8 cellular contexts compared by ENCODE assay signal in genomic region chr14:72892879-72893635, GRCh38. TPM values are rescaled to one million over a fixed set of nuclear protein-coding genes. Genes with fewer than 3 reads are reported as not detected.
DNase-seq lines count a peak whose midpoint lies in the region; ATAC-seq and TF ChIP-seq lines count a peak whose summit lies in the region.

No MANE protein-coding gene starts in this region.

- intact Hi-C loops in activated CD8-positive, alpha-beta T cell treated with anti-CD3 and anti-CD28 coated beads for 36 hours (cut with micrococcal nuclease): no loop called here
- intact Hi-C loops in thyroid gland (cut with DNase I): loop anchor here (10.0 kb wide), 1 partner anchor 52 kb away; no protein-coding TSS in a partner anchor

- H3K27ac Mint-ChIP-seq in activated CD8-positive, alpha-beta T cell treated with anti-CD3 and anti-CD28 coated beads for 36 hours: no peak overlapping the region

- peak; percentile 4 for ATAC-seq in activated CD8-positive, alpha-beta T cell treated with anti-CD3 and anti-CD28 coated beads for 36 hours

- TF ChIP-seq POLR2A in thyroid gland (IDR thresholded peaks at IDR 0.05): no peak

- CTCF ChIA-PET in activated CD8-positive, alpha-beta T cell treated with anti-CD3 and anti-CD28 coated beads for 36 hours (lab: Charles Lee): interaction anchor here (1.2 to 1.7 kb wide), 2 partner anchors 15 to 374 kb away, joined by 3 to 4 read pairs; no protein-coding TSS in a partner anchor

- no peak overlapping the region for H3K27ac ChIP-seq in esophagus (ENCODE audit: low read depth in 2 of 2, low read length in 1 of 2)
- H3K27ac ChIP-seq in muscle layer of duodenum (ENCODE audit: low read length): no peak overlapping the region
- H3K27ac ChIP-seq in thyroid gland: no peak overlapping the region

- peaks cover 56% of the 10 kb centered on the region for H3K27me3 Mint-ChIP-seq in activated CD8-positive, alpha-beta T cell treated with anti-CD3 and anti-CD28 coated beads for 36 hours

- H3K4me3 Mint-ChIP-seq in activated CD8-positive, alpha-beta T cell treated with anti-CD3 and anti-CD28 coated beads for 36 hours: peak overlapping the region; percentile 77

- peaks cover 6 to 10% of the 10 kb centered on the region in 2 donors for H3K4me1 ChIP-seq in esophagus (ENCODE audit: control insufficient read depth in 2 of 2, insufficient read depth in 2 of 2, low read length in 1 of 2)
- peaks cover 6 to 27% of the 10 kb centered on the region in 2 donors for H3K4me1 ChIP-seq in muscle layer of duodenum (ENCODE audit: control insufficient read depth in 1 of 2, insufficient read depth in 2 of 2, low read length in 2 of 2)
- H3K4me1 ChIP-seq in thyroid gland: peaks cover 3 to 20% of the 10 kb centered on the region in 2 donors

- 0% methylated on average over 68 of the region's 68 CpGs for WGBS in esophagus, 2 donors
- 0% methylated on average over 37 to 41 of the region's 68 CpGs for WGBS in thyroid gland, 2 donors

- H3K9me3 ChIP-seq in esophagus (ENCODE audit: control insufficient read depth in 2 of 2, insufficient read depth in 1 of 2, low read depth in 1 of 2, low read length in 1 of 2): no peaks in the 10 kb centered on the region
- H3K9me3 ChIP-seq in muscle layer of duodenum (ENCODE audit: control insufficient read depth in 1 of 2, low read length in 2 of 2): no peaks in the 10 kb centered on the region
- no peaks in the 10 kb centered on the region for H3K9me3 ChIP-seq in thyroid gland

- H3K27me3 ChIP-seq in esophagus (ENCODE audit: control insufficient read depth in 1 of 2, insufficient read depth in 2 of 2, low read length in 2 of 2) (no peaks in the 10 kb centered on the region), muscle layer of duodenum (ENCODE audit: low read depth, low read length) (peaks cover 12% of the 10 kb centered on the region), thyroid gland (no peaks in the 10 kb centered on the region)

- POLR2A ChIA-PET in activated CD8-positive, alpha-beta T cell treated with anti-CD3 and anti-CD28 coated beads for 36 hours (lab: Charles Lee): interaction anchor here (1.4 kb wide), 1 partner anchor 369 kb away, joined by 3 read pairs; no protein-coding TSS in a partner anchor

- peak; percentile 48 for DNase-seq in NK-92 treated with Interleukin-12 subunit alpha and Interleukin-12 subunit beta, amount 100 ng/mL, for 24 hours (lab: John Stamatoyannopoulos, UW)
- DNase-seq in NK-92 (lab: John Stamatoyannopoulos, UW; ENCODE audit: unreplicated experiment) (no peak), HK-2 (ENCODE audit: unreplicated experiment) (peak; percentile 18), thyroid gland (peak in 1 of 2 donors; percentile 13), NCI-H128 (lab: John Stamatoyannopoulos, UW; ENCODE audit: unreplicated experiment) (no peak)
- peak; percentile 41 for DNase-seq in activated CD8-positive, alpha-beta T cell treated with anti-CD3 and anti-CD28 coated beads for 36 hours

- H3K36me3 ChIP-seq in esophagus (ENCODE audit: control insufficient read depth in 2 of 2, insufficient read depth in 2 of 2, low read length in 1 of 2): no peaks in the 10 kb centered on the region
- H3K36me3 ChIP-seq in muscle layer of duodenum (ENCODE audit: control insufficient read depth in 1 of 2, insufficient read depth in 2 of 2, low read length in 2 of 2): no peaks in the 10 kb centered on the region
- no peaks in the 10 kb centered on the region for H3K36me3 ChIP-seq in thyroid gland

- H3K36me3 Mint-ChIP-seq in activated CD8-positive, alpha-beta T cell treated with anti-CD3 and anti-CD28 coated beads for 36 hours (ENCODE audit: low read depth): no peaks in the 10 kb centered on the region

- H3K4me3 ChIP-seq in esophagus (ENCODE audit: low read depth in 1 of 2, low read length in 2 of 2): peak overlapping the region; percentile 50 to 89
- peak overlapping the region; percentile 71 to 98 for H3K4me3 ChIP-seq in muscle layer of duodenum (ENCODE audit: low read depth in 1 of 2, low read length in 2 of 2)
- H3K4me3 ChIP-seq in thyroid gland (replicated peaks in 1 of 3): peak overlapping the region; percentile 31 to 57 (median 48)

- H3K4me1 Mint-ChIP-seq in activated CD8-positive, alpha-beta T cell treated with anti-CD3 and anti-CD28 coated beads for 36 hours (ENCODE audit: low read depth): peaks cover 18% of the 10 kb centered on the region

- no peaks in the 10 kb centered on the region for H3K9me3 Mint-ChIP-seq in activated CD8-positive, alpha-beta T cell treated with anti-CD3 and anti-CD28 coated beads for 36 hours

- no peak for TF ChIP-seq CTCF in activated CD8-positive, alpha-beta T cell treated with anti-CD3 and anti-CD28 coated beads for 36 hours (IDR thresholded peaks at IDR 0.05)
- no peak for TF ChIP-seq CTCF in thyroid gland (IDR thresholded peaks at IDR 0.05)

RNA-seq across cellular contexts. Expression of gene DPF3, which starts 0.8 kb away (rescaled TPM):
- under 1 TPM; 0.13 to 0.54 TPM for total RNA-seq in activated CD8-positive, alpha-beta T cell treated with anti-CD3 and anti-CD28 coated beads for 36 hours
- polyA plus RNA-seq in esophagus: under 1 TPM; 0.16 to 0.37 TPM
- 1 to 10 TPM in 2 of 4 donors, under 1 TPM in 2; 0.27 to 3.3 (median 1.3) TPM for total RNA-seq in thyroid gland

RNA-seq across cellular contexts. Expression of gene DCAF4, which starts 33.2 kb away (rescaled TPM):
- total RNA-seq in activated CD8-positive, alpha-beta T cell treated with anti-CD3 and anti-CD28 coated beads for 36 hours: 10 to 100 TPM; 17.9 to 19.4 TPM
- polyA plus RNA-seq in esophagus: 1 to 10 TPM; 5.6 to 7.5 TPM
- total RNA-seq in thyroid gland: 10 to 100 TPM; 29.0 to 45.0 (median 36.7) TPM

Comparison
In these comparisons a context has a peak if more than half of its experiments do, and no peak if none do; other contexts are left out.
1. DNase-seq: peak in NK-92 treated with Interleukin-12 subunit alpha and Interleukin-12 subunit beta, amount 100 ng/mL, for 24 hours (single experiment), HK-2 (single experiment) and activated CD8-positive, alpha-beta T cell treated with anti-CD3 and anti-CD28 coated beads for 36 hours (single experiment); none in NK-92 (single experiment) and NCI-H128 (single experiment).
2. Peak in every context shown above with its lines, with median percentiles within 50 percentile points of each other: H3K4me3 ChIP-seq.